1 cellular context compared by ENCODE assay signal in genomic region chr4:183154701-183155391, GRCh38.
A peak's percentile ranks its signal among the peaks of the same experiment; 100 is the strongest.
TF ChIP-seq lines count a peak whose summit lies in the region.

No MANE protein-coding gene starts in this region.

TF ChIP-seq in HepG2, 621 proteins besides CTCF, POLR2A, EP300 and RAD21 (continued from another document and continues in another):
- no peak for TF ChIP-seq SOX6 (IDR thresholded peaks at IDR 0.05)
- peak; percentile 81 for TF ChIP-seq SOX6 (CRISPR knock-in tag; IDR thresholded peaks at IDR 0.05)
- no peak for TF ChIP-seq ZNF781 (CRISPR knock-in tag; IDR thresholded peaks at IDR 0.05; ENCODE audit: borderline replicate concordance, not compliant biosample characterization)
- 0 out of 2 replicates have a peak, but pooled peaks have one; percentile 33 for TF ChIP-seq KMT2B (CRISPR knock-in tag; IDR thresholded peaks at IDR 0.05)
- TF ChIP-seq CEBPG (CRISPR knock-in tag; IDR thresholded peaks at IDR 0.05) = peak; percentile 51; the same call in 1 of the 2 replicates
- no peak for TF ChIP-seq ZNF207 (IDR thresholded peaks at IDR 0.05; ENCODE audit: borderline replicate concordance)
- no peak for TF ChIP-seq CSRNP1 (CRISPR knock-in tag; IDR thresholded peaks at IDR 0.05)
- no peak for TF ChIP-seq ZBTB49 (CRISPR knock-in tag; IDR thresholded peaks at IDR 0.05; ENCODE audit: borderline replicate concordance)
- TF ChIP-seq ZNF691 (CRISPR knock-in tag; IDR thresholded peaks at IDR 0.05; ENCODE audit: borderline replicate concordance, low read depth) = no peak
- TF ChIP-seq KDM5A (IDR thresholded peaks at IDR 0.05; ENCODE audit: borderline replicate concordance, low read length) = no peak
- peak; percentile 53; the same call in 1 of the 2 replicates for TF ChIP-seq AHDC1 (CRISPR knock-in tag; IDR thresholded peaks at IDR 0.05; ENCODE audit: borderline replicate concordance)
- TF ChIP-seq HOXA3 (CRISPR knock-in tag; IDR thresholded peaks at IDR 0.05) = peak; percentile 70
- TF ChIP-seq ZNF180 (CRISPR knock-in tag; IDR thresholded peaks at IDR 0.05; ENCODE audit: borderline replicate concordance, low read depth) = no peak
- no peak for TF ChIP-seq HBP1 (CRISPR knock-in tag; IDR thresholded peaks at IDR 0.05; ENCODE audit: low read depth)
- TF ChIP-seq RFX3 (CRISPR knock-in tag; IDR thresholded peaks at IDR 0.05) = no peak
- TF ChIP-seq RFXANK (CRISPR knock-in tag; IDR thresholded peaks at IDR 0.05) = no peak
- no peak for TF ChIP-seq ZC3H4 (CRISPR knock-in tag; IDR thresholded peaks at IDR 0.05; ENCODE audit: borderline replicate concordance)
- TF ChIP-seq ZNF792 (CRISPR knock-in tag; IDR thresholded peaks at IDR 0.05) = peak; percentile 92
- TF ChIP-seq SSRP1 (CRISPR knock-in tag; IDR thresholded peaks at IDR 0.05) = no peak
- TF ChIP-seq ZFP91 (CRISPR knock-in tag; IDR thresholded peaks at IDR 0.05; ENCODE audit: borderline replicate concordance) = peak; percentile 34; the same call in 1 of the 2 replicates
- peak; percentile 41; the same call in 1 of the 2 replicates for TF ChIP-seq ARID4A (CRISPR knock-in tag; IDR thresholded peaks at IDR 0.05; ENCODE audit: borderline replicate concordance)
- TF ChIP-seq CENPX (CRISPR knock-in tag; IDR thresholded peaks at IDR 0.05) = no peak
- no peak for TF ChIP-seq NR1H2 (CRISPR knock-in tag; IDR thresholded peaks at IDR 0.05; ENCODE audit: borderline replicate concordance, low read depth)
- peak; percentile 80 for TF ChIP-seq HNF4G (IDR thresholded peaks at IDR 0.05; ENCODE audit: borderline replicate concordance, low read depth, low read length)
- TF ChIP-seq HNF4G (CRISPR knock-in tag; IDR thresholded peaks at IDR 0.05; ENCODE audit: borderline replicate concordance, low read depth) = peak; percentile 33; the same call in 1 of the 2 replicates
- TF ChIP-seq PHB2 (IDR thresholded peaks at IDR 0.05; ENCODE audit: partially characterized antibody) = no peak
- peak; percentile 76 for TF ChIP-seq TARDBP (CRISPR knock-in tag; IDR thresholded peaks at IDR 0.05)
- peak; percentile 90 for TF ChIP-seq HNF4A (CRISPR knock-in tag; IDR thresholded peaks at IDR 0.05)
- peak; percentile 16; the same call in 1 of the 2 replicates for TF ChIP-seq ZNF574 (CRISPR knock-in tag; IDR thresholded peaks at IDR 0.05)
- no peak for TF ChIP-seq GTF2F1 (IDR thresholded peaks at IDR 0.05; ENCODE audit: low read length)
- 0 out of 2 replicates have a peak, but pooled peaks have one; percentile 10 for TF ChIP-seq STAG1 (CRISPR knock-in tag; IDR thresholded peaks at IDR 0.05)
- TF ChIP-seq ZNF143 (CRISPR knock-in tag; IDR thresholded peaks at IDR 0.05) = no peak
- TF ChIP-seq FOXM1 (CRISPR knock-in tag; IDR thresholded peaks at IDR 0.05) = no peak
- TF ChIP-seq ELK4 (CRISPR knock-in tag; IDR thresholded peaks at IDR 0.05; ENCODE audit: borderline replicate concordance) = no peak
